In the genomic region with DNA sequence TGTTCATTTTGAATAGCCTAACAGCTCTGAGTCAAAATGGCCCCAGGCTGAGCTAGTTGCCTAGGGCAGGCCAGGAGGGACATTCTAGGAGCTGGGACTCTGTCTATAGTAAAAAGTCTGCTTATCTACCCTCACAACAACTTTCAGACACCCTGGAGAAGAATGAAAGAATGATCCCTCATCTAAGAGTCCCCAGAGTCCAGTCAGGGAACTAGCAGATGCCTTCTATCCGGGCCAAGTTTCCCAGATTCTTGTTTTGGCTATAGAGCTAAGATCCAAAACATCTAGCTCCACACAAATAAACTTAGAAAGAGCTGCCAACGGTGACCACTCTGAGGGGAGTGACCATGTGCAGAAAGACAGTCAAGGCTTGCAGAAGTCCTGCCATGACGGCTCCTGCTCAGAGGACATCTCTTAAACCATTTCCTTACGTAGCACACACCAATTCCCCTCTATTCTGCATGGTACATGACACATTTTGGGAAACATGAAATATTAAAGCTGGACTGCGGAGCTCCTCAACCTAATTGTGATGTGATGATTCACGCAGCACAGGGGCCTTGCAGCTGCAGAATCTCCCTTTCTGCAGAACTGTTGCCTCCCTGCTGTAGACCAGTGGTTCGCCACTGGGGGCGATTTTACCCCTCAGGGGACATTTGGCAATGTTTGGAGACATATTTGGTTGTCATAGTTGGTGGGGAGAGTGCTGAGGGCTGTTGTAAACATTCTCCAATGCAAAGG, we compare ENCODE assay signal across 8 cellular contexts. TPM values are rescaled to one million over a fixed set of nuclear protein-coding genes. Genes with fewer than 3 reads are reported as not detected.
DNase-seq lines count a peak whose midpoint lies in the region; ATAC-seq and TF ChIP-seq lines count a peak whose summit lies in the region.

No MANE protein-coding gene starts in this region.

- peaks cover 28% of the 10 kb centered on the region for H3K4me1 ChIP-seq in SJCRH30

- ATAC-seq in sciatic nerve, result peak; percentile 81
- ATAC-seq in stimulated activated naive CD8-positive, alpha-beta T cell treated with anti-CD3 and anti-CD28 coated beads, Interleukin-15, Interleukin-2, amounts not matched to agents 100 U/mL and 50 U/mL, for 24 hours, result no peak
- no peak for ATAC-seq in HG02840 (IDR thresholded peaks at IDR 0.05; ENCODE audit: low FRiP score, unreplicated experiment)

- H3K27ac ChIP-seq in SJCRH30, result peak overlapping the region; percentile 65

- intact Hi-C loops in sciatic nerve (cut with DNase I), result no loop called here

- peak; percentile 70 for DNase-seq in GM03348 (ENCODE audit: low spot score)
- peak; percentile 91 to 95 for DNase-seq in SJCRH30
- DNase-seq in fibroblast of villous mesenchyme (ENCODE audit: low read depth), result peak; percentile 77
- DNase-seq in sciatic nerve (ENCODE audit: low spot score), result no peak
- no peak for DNase-seq in stimulated activated naive CD8-positive, alpha-beta T cell treated with anti-CD3 and anti-CD28 coated beads, Interleukin-15, Interleukin-2, amounts not matched to agents 100 U/mL and 50 U/mL, for 24 hours
- no peak for DNase-seq in activated CD8-positive, alpha-beta memory T cell treated with anti-CD3 and anti-CD28 coated beads, Interleukin-2, amount 50 U/mL, for 4 hours
- no peak for DNase-seq in NCI-H524 treated with DMSO at 0.1 percent for 48 hours (lab: John Stamatoyannopoulos, UW)

- H3K27me3 ChIP-seq in SJCRH30, result no peaks in the 10 kb centered on the region

- no peaks in the 10 kb centered on the region for H3K36me3 ChIP-seq in SJCRH30

- peak; percentile 41 for TF ChIP-seq CTCF in fibroblast of villous mesenchyme (IDR thresholded peaks at IDR 0.05; ENCODE audit: insufficient read depth, low read depth, low read length)

- H3K4me3 ChIP-seq in SJCRH30 (peak overlapping the region; percentile 1; the same call in 1 of the 2 replicates), fibroblast of villous mesenchyme (ENCODE audit: low read depth, low read length) (no peak overlapping the region)

- 0 out of 2 replicates have a peak, but pooled peaks cover 8% of the 10 kb centered on the region for H3K9me3 ChIP-seq in SJCRH30 (replicated peaks)

RNA-seq across cellular contexts. Expression of a gene that starts 24.2 kb away (rescaled TPM):
- 0.86 and 1.0 TPM in 2 replicates for total RNA-seq in SJCRH30 (2014; rRNA removed; shearing (Covaris generic))
- total RNA-seq in fibroblast of villous mesenchyme (0.97 and 2.2 TPM in 2 replicates), sciatic nerve (56.5 TPM)

Comparison
In these comparisons a context has a peak if more than half of its experiments do, and no peak if none do; other contexts are left out.
1. DNase-seq: peak in GM03348 (single experiment), SJCRH30 (2 of 2) and fibroblast of villous mesenchyme (single experiment); none in sciatic nerve (single experiment), stimulated activated naive CD8-positive, alpha-beta T cell treated with anti-CD3 and anti-CD28 coated beads, Interleukin-15, Interleukin-2, amounts not matched to agents 100 U/mL and 50 U/mL, for 24 hours (single experiment), activated CD8-positive, alpha-beta memory T cell treated with anti-CD3 and anti-CD28 coated beads, Interleukin-2, amount 50 U/mL, for 4 hours (single experiment) and NCI-H524 treated with DMSO at 0.1 percent for 48 hours (single experiment).
2. RNA of a gene that starts 24.2 kb away (total RNA-seq): 56.5 TPM in sciatic nerve (single experiment); 0.97 to 2.2 TPM in fibroblast of villous mesenchyme and 0.86 to 1.0 TPM in SJCRH30; every median in the first group is over 10 times any median in the second.